8 cellular contexts compared by ENCODE assay signal in genomic region chr10:93074137-93074596, GRCh38. TPM values are rescaled to one million over a fixed set of nuclear protein-coding genes. Genes with fewer than 3 reads are reported as not detected.
DNase-seq lines count a peak whose midpoint lies in the region; ATAC-seq and TF ChIP-seq lines count a peak whose summit lies in the region.

No MANE protein-coding gene starts in this region.

- ATAC-seq in GM18867 (IDR thresholded peaks at IDR 0.05; ENCODE audit: unreplicated experiment), result no peak
- no peak for ATAC-seq in GM19395 (IDR thresholded peaks at IDR 0.05; ENCODE audit: unreplicated experiment)

- H3F3A ChIP-seq in PC-9 (ENCODE audit: insufficient read depth, low read depth), result no peaks in the 10 kb centered on the region

- H3K27me3 ChIP-seq in PC-9 (ENCODE audit: insufficient read depth, low read depth) (no peaks in the 10 kb centered on the region), esophagus muscularis mucosa (peaks cover 10 to 87% (median 36%) of the 10 kb centered on the region in 4 donors)

- TF ChIP-seq POLR2A in esophagus muscularis mucosa (IDR thresholded peaks at IDR 0.05; ENCODE audit: low read depth), result no peak

- BruUV-seq in PC-9 (replicated peaks; lab: Mats Ljungman, UMichigan), result no TSS peak

- H2AFZ ChIP-seq in PC-9, result peak overlapping the region; percentile 60; the same call in 1 of the 2 replicates

- no peaks in the 10 kb centered on the region for H3K79me2 ChIP-seq in PC-9 (ENCODE audit: low read depth)

- DNase-seq in T-helper 1 cell, result no peak
- no peak for DNase-seq in PC-9
- peak; percentile 82 for DNase-seq in esophagus muscularis mucosa (ENCODE audit: extremely low spot score)
- DNase-seq in activated CD8-positive, alpha-beta memory T cell treated with anti-CD3 and anti-CD28 coated beads, Interleukin-2, amount 50 U/mL, for 48 hours, result no peak

- intact Hi-C loops in PC-9 (cut with micrococcal nuclease; ENCODE audit: unreplicated experiment), result loop anchor here (5.0 to 10.0 kb wide), 3 partner anchors 67 to 441 kb away; no protein-coding TSS in a partner anchor
- intact Hi-C loops in esophagus muscularis mucosa (cut with DNase I), result no loop called here

- peak overlapping the region; percentile 65 for H3K4me3 Mint-ChIP-seq in T-helper 1 cell treated with Interleukin-12 subunit alpha and Interleukin-12 subunit beta and Interleukin-4 antibody, amounts not matched to agents 30 μg/mL and 1 μg/mL, for 36 hours

- peaks cover 11% of the 10 kb centered on the region for H3K4me1 Mint-ChIP-seq in T-helper 1 cell treated with Interleukin-12 subunit alpha and Interleukin-12 subunit beta and Interleukin-4 antibody, amounts not matched to agents 30 μg/mL and 1 μg/mL, for 36 hours (ENCODE audit: low read depth)

- no peaks in the 10 kb centered on the region for H3K36me3 ChIP-seq in PC-9 (ENCODE audit: low read depth)
- no peaks in the 10 kb centered on the region for H3K36me3 ChIP-seq in esophagus muscularis mucosa

- H3K4me3 ChIP-seq in PC-9, result peak overlapping the region; percentile 53; the same call in 1 of the 2 replicates
- peak overlapping the region; percentile 40 to 52 (median 46) for H3K4me3 ChIP-seq in esophagus muscularis mucosa
- H3K4me3 ChIP-seq in skin epidermis, result peak overlapping the region in 4 of 7 experiments; percentile 10 to 32 (median 16)

- no peaks in the 10 kb centered on the region for H3K9me2 ChIP-seq in PC-9 (ENCODE audit: insufficient read depth)

- no peak for TF ChIP-seq CTCF in PC-9 (conservative IDR thresholded peaks at IDR 0.05)
- no peak for TF ChIP-seq CTCF in esophagus muscularis mucosa (IDR thresholded peaks at IDR 0.05)

- CTCF ChIA-PET in PC-9 (lab: Charles Lee), result no interaction called here

- 2% methylated on average over 36 of the region's 41 CpGs for WGBS in esophagus muscularis mucosa

- peak overlapping the region; percentile 92 for H3K4me2 ChIP-seq in PC-9

- H3K27ac ChIP-seq in PC-9, result no peak overlapping the region
- H3K27ac ChIP-seq in esophagus muscularis mucosa (replicated peaks in 1 of 4), result no peak overlapping the region
- no peak overlapping the region for H3K27ac ChIP-seq in skin epidermis

- POLR2A ChIA-PET in PC-9 (lab: Charles Lee; ENCODE audit: unreplicated experiment), result interaction anchor here (0.6 kb wide), 1 partner anchor 32 kb away, joined by 3 read pairs; no protein-coding TSS in a partner anchor

- peak overlapping the region; percentile 31 for H3K27ac Mint-ChIP-seq in T-helper 1 cell treated with Interleukin-12 subunit alpha and Interleukin-12 subunit beta and Interleukin-4 antibody, amounts not matched to agents 30 μg/mL and 1 μg/mL, for 36 hours

- no peak for TF ChIP-seq EP300 in esophagus muscularis mucosa (IDR thresholded peaks at IDR 0.05)

- H3K27me3 Mint-ChIP-seq in T-helper 1 cell treated with Interleukin-12 subunit alpha and Interleukin-12 subunit beta and Interleukin-4 antibody, amounts not matched to agents 30 μg/mL and 1 μg/mL, for 36 hours (ENCODE audit: low read depth), result peaks cover 81% of the 10 kb centered on the region

- no peaks in the 10 kb centered on the region for H3K9me3 ChIP-seq in PC-9 (ENCODE audit: insufficient read depth, low read depth)
- H3K9me3 ChIP-seq in esophagus muscularis mucosa, result no peaks in the 10 kb centered on the region

- no peaks in the 10 kb centered on the region for H3K36me3 Mint-ChIP-seq in T-helper 1 cell treated with Interleukin-12 subunit alpha and Interleukin-12 subunit beta and Interleukin-4 antibody, amounts not matched to agents 30 μg/mL and 1 μg/mL, for 36 hours (ENCODE audit: low read depth)

- H4K20me1 ChIP-seq in PC-9 (ENCODE audit: insufficient read depth), result no peaks in the 10 kb centered on the region

- H3K4me1 ChIP-seq in PC-9 (replicated peaks; ENCODE audit: insufficient read depth), result peaks cover 23% of the 10 kb centered on the region; the same call in 1 of the 2 replicates
- H3K4me1 ChIP-seq in esophagus muscularis mucosa, result peaks cover 35 to 45% (median 42%) of the 10 kb centered on the region in 4 donors

- H3K9me3 Mint-ChIP-seq in T-helper 1 cell treated with Interleukin-12 subunit alpha and Interleukin-12 subunit beta and Interleukin-4 antibody, amounts not matched to agents 30 μg/mL and 1 μg/mL, for 36 hours, result no peaks in the 10 kb centered on the region

RNA-seq across cellular contexts. Expression of gene CYP26A1, which starts 0.5 kb away (rescaled TPM):
- total RNA-seq in PC-9 (2021) (2.2 TPM in 2 replicates), esophagus muscularis mucosa (not detected)

RNA-seq across cellular contexts. Expression of gene CYP26C1, which starts 13.6 kb away (rescaled TPM):
- 0.46 and 0.60 TPM in 2 replicates for total RNA-seq in PC-9 (2021)
- under 1 TPM in 3 of 4 donors, not detected in 1; under 0.01 to 0.39 (median under 0.01) TPM for total RNA-seq in esophagus muscularis mucosa
